Comparison of ENCODE assay signal across 8 cellular contexts in the genomic region with DNA sequence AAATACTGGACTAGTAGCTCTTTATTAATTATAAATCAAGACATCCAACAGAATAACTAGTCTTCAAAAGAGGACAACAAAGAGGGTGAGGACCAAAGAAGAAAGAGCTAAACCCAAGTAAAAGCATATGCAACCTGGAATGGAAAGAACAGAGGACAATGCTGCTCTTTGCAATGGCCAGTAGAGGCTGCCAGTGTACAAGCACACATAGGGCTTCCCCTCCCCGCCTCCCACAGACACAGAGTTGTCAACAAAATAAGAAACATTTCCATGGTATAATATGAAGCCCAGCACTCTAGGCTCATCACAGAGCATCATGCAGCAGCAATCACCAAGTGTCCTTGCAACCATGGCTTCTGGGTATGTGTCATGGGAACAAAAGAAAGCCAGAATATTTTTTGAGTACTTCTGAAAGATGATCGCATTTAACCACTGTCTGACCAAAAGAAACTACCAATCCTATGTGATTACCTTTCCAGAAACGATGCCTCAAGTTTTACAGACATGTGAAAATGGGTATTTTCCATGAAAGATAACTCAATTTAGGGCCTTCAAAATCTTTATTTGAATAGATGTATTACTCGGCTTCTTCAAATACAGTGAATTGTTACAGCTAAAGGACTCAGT. TPM values are rescaled to one million over a fixed set of nuclear protein-coding genes. Genes with fewer than 3 reads are reported as not detected.
DNase-seq lines count a peak whose midpoint lies in the region; ATAC-seq and TF ChIP-seq lines count a peak whose summit lies in the region.

No MANE protein-coding gene starts in this region.

- H3K36me3 Mint-ChIP-seq in GM23338 (ENCODE audit: low read depth) = peaks cover 7% of the 10 kb centered on the region; the same call in 2 of the 3 replicates
- peaks cover 9% of the 10 kb centered on the region for H3K36me3 Mint-ChIP-seq in activated naive CD4-positive, alpha-beta T cell treated with anti-CD3 and anti-CD28 coated beads for 36 hours (ENCODE audit: low read depth)

- ATAC-seq in GM23338 (peak; percentile 98), psoas muscle (peak; percentile 90 to 97 (median 94))

- H3K27ac ChIP-seq in GM23338 (ENCODE audit: low read depth) (peak overlapping the region; percentile 21; the same call in 1 of the 2 replicates), KMS-11 (no peak overlapping the region), Peyer's patch (no peak overlapping the region), psoas muscle (no peak overlapping the region)

- H3K4me1 Mint-ChIP-seq in GM23338 = peaks cover 17% of the 10 kb centered on the region
- peaks cover 12% of the 10 kb centered on the region for H3K4me1 Mint-ChIP-seq in activated naive CD4-positive, alpha-beta T cell treated with anti-CD3 and anti-CD28 coated beads for 36 hours (ENCODE audit: low read depth)

- no peaks in the 10 kb centered on the region for H3F3A ChIP-seq in GM23338 (replicated peaks; ENCODE audit: low read depth)

- H3K79me2 ChIP-seq in GM23338 (replicated peaks; ENCODE audit: insufficient read depth) = peaks cover 39% of the 10 kb centered on the region
- H3K79me2 ChIP-seq in KMS-11 (ENCODE audit: insufficient read depth, low read depth) = no peaks in the 10 kb centered on the region

- H3K27me3 Mint-ChIP-seq in GM23338 (ENCODE audit: insufficient read depth, low read depth, poor library complexity) = peaks cover 2% of the 10 kb centered on the region
- H3K27me3 Mint-ChIP-seq in activated naive CD4-positive, alpha-beta T cell treated with anti-CD3 and anti-CD28 coated beads for 36 hours (ENCODE audit: low read depth) = no peaks in the 10 kb centered on the region

- no peak overlapping the region for H3K9ac ChIP-seq in KMS-11

- CTCF ChIA-PET in activated naive CD4-positive, alpha-beta T cell treated with anti-CD3 and anti-CD28 coated beads for 36 hours (lab: Charles Lee) = interaction anchor here (0.6 to 2.1 kb wide), 14 partner anchors 9 to 231 kb away, joined by 3 to 12 read pairs (median 4); no protein-coding TSS in a partner anchor

- no peaks in the 10 kb centered on the region for H3K9me2 ChIP-seq in GM23338 (ENCODE audit: insufficient read depth)

- H3K27me3 ChIP-seq in GM23338 (ENCODE audit: insufficient read depth) (no peaks in the 10 kb centered on the region), KMS-11 (ENCODE audit: insufficient read depth, low read depth) (no peaks in the 10 kb centered on the region), Peyer's patch (no peaks in the 10 kb centered on the region), psoas muscle (ENCODE audit: insufficient read depth in 3 of 3, low read length in 2 of 3) (no peaks in the 10 kb centered on the region)

- H3K4me3 ChIP-seq in GM23338 (no peak overlapping the region), KMS-11 (IDR thresholded peaks at IDR 0.05; ENCODE audit: insufficient read depth, low read depth, low read length) (no peak overlapping the region), Peyer's patch (no peak overlapping the region), psoas muscle (no peak overlapping the region)

- intact Hi-C loops in activated naive CD4-positive, alpha-beta T cell treated with anti-CD3 and anti-CD28 coated beads for 36 hours (cut with micrococcal nuclease) = loop anchor here (1.0 to 5.0 kb wide), 7 partner anchors 58 to 871 kb away; no protein-coding TSS in a partner anchor
- intact Hi-C loops in psoas muscle (cut with DNase I) = loop anchor here (5.0 to 10.0 kb wide), 2 partner anchors 60 to 187 kb away; a partner anchor contains a TSS

- DNase-seq in GM03348 (ENCODE audit: low spot score) = peak; percentile 57
- peak; percentile 79 for DNase-seq in GM23338 (ENCODE audit: low spot score)
- peak in 2 of 3 donors; percentile 54 to 76 for DNase-seq in Peyer's patch
- DNase-seq in activated naive CD4-positive, alpha-beta T cell treated with anti-CD3 and anti-CD28 coated beads for 36 hours = peak; percentile 75
- DNase-seq in glomerular visceral epithelial cell (ENCODE audit: extremely low spot score) = peak; percentile 57
- peak; percentile 46 to 74 for DNase-seq in psoas muscle
- no peak for DNase-seq in effector CD8-positive, alpha-beta T cell (lab: John Stamatoyannopoulos, UW)

- no peaks in the 10 kb centered on the region for H3K9me3 Mint-ChIP-seq in GM23338
- no peaks in the 10 kb centered on the region for H3K9me3 Mint-ChIP-seq in activated naive CD4-positive, alpha-beta T cell treated with anti-CD3 and anti-CD28 coated beads for 36 hours

- WGBS in psoas muscle, 3 donors = 51 to 61% (median 51%) methylated on average over 4 of the region's 4 CpGs

- TF ChIP-seq CTCF in GM23338 (conservative IDR thresholded peaks at IDR 0.05; ENCODE audit: low read depth in 2 of 2) = peak; percentile 89 to 95
- TF ChIP-seq CTCF in KMS-11 (conservative IDR thresholded peaks at IDR 0.05; ENCODE audit: low read depth, low read length) = peak; percentile 66
- TF ChIP-seq CTCF in Peyer's patch (IDR thresholded peaks at IDR 0.05) = peak in 5 of 6 experiments; percentile 12 to 79 (median 71)
- peak; percentile 88 for TF ChIP-seq CTCF in psoas muscle (IDR thresholded peaks at IDR 0.05)

- peak overlapping the region; percentile 27 for H3K4me2 ChIP-seq in GM23338
- no peak overlapping the region for H3K4me2 ChIP-seq in KMS-11

- H4K20me1 ChIP-seq in GM23338 (replicated peaks; ENCODE audit: insufficient read depth) = 0 out of 2 replicates have a peak, but pooled peaks cover 3% of the 10 kb centered on the region
- H4K20me1 ChIP-seq in KMS-11 (ENCODE audit: insufficient read depth) = no peaks in the 10 kb centered on the region

- H3K36me3 ChIP-seq in GM23338 (ENCODE audit: insufficient read depth) (no peaks in the 10 kb centered on the region; the same call in 1 of the 2 replicates), KMS-11 (ENCODE audit: insufficient read depth) (no peaks in the 10 kb centered on the region), Peyer's patch (no peaks in the 10 kb centered on the region), psoas muscle (ENCODE audit: insufficient read depth in 1 of 2, low read depth in 1 of 2) (no peaks in the 10 kb centered on the region)

- H3K4me3 Mint-ChIP-seq in GM23338 = no peak overlapping the region
- no peak overlapping the region for H3K4me3 Mint-ChIP-seq in activated naive CD4-positive, alpha-beta T cell treated with anti-CD3 and anti-CD28 coated beads for 36 hours

- no peaks in the 10 kb centered on the region for H3K9me3 ChIP-seq in Peyer's patch
- no peaks in the 10 kb centered on the region for H3K9me3 ChIP-seq in psoas muscle

- H3K4me1 ChIP-seq in GM23338 (ENCODE audit: insufficient read depth) (peaks cover 17% of the 10 kb centered on the region), KMS-11 (ENCODE audit: low read depth, poor library complexity, severe bottlenecking) (peaks cover 4% of the 10 kb centered on the region), Peyer's patch (no peaks in the 10 kb centered on the region), psoas muscle (peaks cover 18% of the 10 kb centered on the region)

- no peak for TF ChIP-seq POLR2A in Peyer's patch (IDR thresholded peaks at IDR 0.05)

- H2AFZ ChIP-seq in GM23338 = no peak overlapping the region
- no peak overlapping the region for H2AFZ ChIP-seq in KMS-11 (ENCODE audit: low read depth)

- H3K27ac Mint-ChIP-seq in GM23338 = no peak overlapping the region; the same call in 1 of the 2 replicates
- no peak overlapping the region for H3K27ac Mint-ChIP-seq in activated naive CD4-positive, alpha-beta T cell treated with anti-CD3 and anti-CD28 coated beads for 36 hours

TF ChIP-seq in GM23338, 12 proteins besides CTCF, POLR2A, EP300 and RAD21 (continues in another document):
- TF ChIP-seq ZNF331 (CRISPR knock-in tag; IDR thresholded peaks at IDR 0.05; ENCODE audit: low read depth) = no peak
- TF ChIP-seq ZNF114 (CRISPR knock-in tag; IDR thresholded peaks at IDR 0.05) = no peak
- TF ChIP-seq, protein P1, sequence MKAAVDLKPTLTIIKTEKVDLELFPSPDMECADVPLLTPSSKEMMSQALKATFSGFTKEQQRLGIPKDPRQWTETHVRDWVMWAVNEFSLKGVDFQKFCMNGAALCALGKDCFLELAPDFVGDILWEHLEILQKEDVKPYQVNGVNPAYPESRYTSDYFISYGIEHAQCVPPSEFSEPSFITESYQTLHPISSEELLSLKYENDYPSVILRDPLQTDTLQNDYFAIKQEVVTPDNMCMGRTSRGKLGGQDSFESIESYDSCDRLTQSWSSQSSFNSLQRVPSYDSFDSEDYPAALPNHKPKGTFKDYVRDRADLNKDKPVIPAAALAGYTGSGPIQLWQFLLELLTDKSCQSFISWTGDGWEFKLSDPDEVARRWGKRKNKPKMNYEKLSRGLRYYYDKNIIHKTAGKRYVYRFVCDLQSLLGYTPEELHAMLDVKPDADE (IDR thresholded peaks at IDR 0.05) = no peak
- TF ChIP-seq CREB1 (CRISPR knock-in tag; IDR thresholded peaks at IDR 0.05; ENCODE audit: low read depth) = no peak
- no peak for TF ChIP-seq JUNB (IDR thresholded peaks at IDR 0.05; ENCODE audit: unreplicated experiment)

RNA-seq across cellular contexts. Expression of a gene that starts 58.1 kb away (rescaled TPM):
- 16.2 and 22.1 TPM in 2 replicates for total RNA-seq in GM23338 (2014; rRNA removed; shearing (Covaris generic))
- polyA plus RNA-seq in GM23338 (2016; fragmentation: Nextera tagmentation; extraction: Ambion mirVana) (7.5 and 9.8 TPM in 2 replicates), psoas muscle (1 to 10 TPM in 1 of 3 donors, under 1 TPM in 2; 0.38 to 1.3 (median 0.84) TPM)
- total RNA-seq in Peyer's patch (10 to 100 TPM in 2 of 4 donors, 1 to 10 TPM in 2; 3.9 to 31.4 (median 9.5) TPM), psoas muscle (1 to 10 TPM; 2.8 to 5.7 (median 5.3) TPM)
- 10 to 100 TPM; 11.0 to 12.7 TPM for total RNA-seq in activated naive CD4-positive, alpha-beta T cell treated with anti-CD3 and anti-CD28 coated beads for 36 hours
